8 cellular contexts compared by ENCODE assay signal in genomic region chr10:121658611-121659010, GRCh38.
"Had no signal": no experiment of that assay in that cellular context is flagged by ENCODE, and none has a peak within 500 bp of the region (broad histone marks: within the 10 kb centered on the region; RNA-seq: fewer than 3 reads in every experiment).

No MANE protein-coding gene starts in this region.

- FAIRE-seq: HepG2 had no signal

- H3K4me3 ChIP-seq: GM23248, HAP-1 had no signal

- H3K27ac ChIP-seq: GM23248, HL-60 had no signal

- ATAC-seq: HCT116, HepG2 had no signal

- DNase-seq: GM23248, GOT3, H7, KBM-7 had no signal

- H3K4me1 ChIP-seq: HAP-1 had no signal
